ENCODE assay signal across 30 cellular contexts in the genomic region with DNA sequence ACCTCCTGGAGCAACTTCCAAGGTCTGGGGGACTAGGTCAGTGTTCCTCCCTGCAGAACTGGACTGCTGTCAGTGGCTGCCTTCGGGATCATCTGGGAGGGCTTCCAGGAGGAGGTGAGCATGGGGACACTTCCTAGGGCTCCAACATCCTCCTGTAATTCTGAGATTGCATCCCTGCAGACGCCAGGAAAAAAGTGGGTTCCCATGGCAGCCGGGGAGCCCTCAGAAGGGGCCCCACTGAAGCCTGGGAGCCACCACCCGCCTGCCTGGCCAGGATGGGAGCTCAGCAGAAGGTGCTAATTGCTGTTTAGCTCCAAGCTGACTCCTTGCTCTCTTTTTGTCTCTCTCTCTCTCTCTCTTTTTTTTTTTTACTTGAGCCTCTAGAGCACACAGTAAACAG. TPM values are rescaled to one million over a fixed set of nuclear protein-coding genes. Genes with fewer than 3 reads are reported as not detected.
"Had no signal": no experiment of that assay in that cellular context is flagged by ENCODE, and none has a peak within 500 bp of the region (broad histone marks: within the 10 kb centered on the region; RNA-seq: fewer than 3 reads in every experiment).

No MANE protein-coding gene starts in this region.

- H3K4me1 Mint-ChIP-seq: activated naive CD4-positive, alpha-beta T cell treated with anti-CD3 and anti-CD28 coated beads, Interleukin-2, amount 10 ng/mL, durations not matched to agents 7 days and 5 days; brain; mesothelial cell of epicardium had no signal

- H3K4me1 ChIP-seq: ascending aorta, gastrocnemius medialis, parathyroid adenoma, right atrium auricular region, uterus had no signal

- H3K27ac Mint-ChIP-seq: activated naive CD4-positive, alpha-beta T cell treated with anti-CD3 and anti-CD28 coated beads, Interleukin-2, amount 10 ng/mL, durations not matched to agents 7 days and 5 days; activated naive CD8-positive, alpha-beta T cell treated with anti-CD3 and anti-CD28 coated beads, Interleukin-2, amount 10 ng/mL, durations not matched to agents 7 days and 5 days; activated T-cell treated with anti-CD3 and anti-CD28 coated beads, Interleukin-2, amount 50 U/mL, for 72 hours; brain; mesothelial cell of epicardium; nephron progenitor cell had no signal

- H3K9me3 ChIP-seq: ascending aorta, gastrocnemius medialis, right atrium auricular region, thoracic aorta, uterus had no signal

- H3K27ac ChIP-seq: ascending aorta, cardiac muscle cell, coronary artery, dorsolateral prefrontal cortex, gastrocnemius medialis, parathyroid adenoma, right atrium auricular region, thoracic aorta, uterus, VCaP had no signal

- ATAC-seq: activated CD4-positive, CD25-positive, alpha-beta regulatory T cell treated with anti-CD3 and anti-CD28 coated beads, Interleukin-2, amount 50 U/mL, for 24 hours; activated T-cell treated with anti-CD3 and anti-CD28 coated beads, Interleukin-2, amount 50 U/mL, for 72 hours; gastrocnemius medialis; left cardiac atrium; stimulated activated naive CD8-positive, alpha-beta T cell treated with anti-CD3 and anti-CD28 coated beads, Interleukin-15, Interleukin-2, amounts not matched to agents 100 U/mL and 50 U/mL, for 24 hours had no signal

- H3K36me3 Mint-ChIP-seq: activated naive CD4-positive, alpha-beta T cell treated with anti-CD3 and anti-CD28 coated beads, Interleukin-2, amount 10 ng/mL, durations not matched to agents 7 days and 5 days; activated naive CD8-positive, alpha-beta T cell treated with anti-CD3 and anti-CD28 coated beads, Interleukin-2, amount 10 ng/mL, durations not matched to agents 7 days and 5 days; brain; mesothelial cell of epicardium had no signal

- H3K36me3 ChIP-seq: ascending aorta, cardiac muscle cell, gastrocnemius medialis, right atrium auricular region, thoracic aorta, uterus had no signal

- DNase-seq: activated CD4-positive, alpha-beta T cell treated with anti-CD3 and anti-CD28 coated beads for 48 hours; activated CD4-positive, alpha-beta T cell treated with anti-CD3 and anti-CD28 coated beads, Interleukin-2, amount 50 U/mL, for 48 hours; activated naive CD8-positive, alpha-beta T cell treated with anti-CD3 and anti-CD28 coated beads, Interleukin-2, amount 10 ng/mL, durations not matched to agents 7 days and 5 days; activated T-cell treated with anti-CD3 and anti-CD28 coated beads, Interleukin-2, amount 50 U/mL, for 72 hours; effector memory CD4-positive, alpha-beta T cell; erythroblast; gastrocnemius medialis; left cardiac atrium; naive B cell; nephron progenitor cell; nucleus accumbens; stimulated activated CD4-positive, alpha-beta T cell treated with anti-CD3 and anti-CD28 coated beads, Interleukin-2, amount 100 ng/mL, for 48 hours; stimulated activated naive CD8-positive, alpha-beta T cell treated with anti-CD3 and anti-CD28 coated beads, Interleukin-15, Interleukin-2, amounts not matched to agents 100 U/mL and 50 U/mL, for 24 hours; trophoblast cell; uterus had no signal

- H3K9me3 Mint-ChIP-seq: activated naive CD4-positive, alpha-beta T cell treated with anti-CD3 and anti-CD28 coated beads, Interleukin-2, amount 10 ng/mL, durations not matched to agents 7 days and 5 days; activated naive CD8-positive, alpha-beta T cell treated with anti-CD3 and anti-CD28 coated beads, Interleukin-2, amount 10 ng/mL, durations not matched to agents 7 days and 5 days; activated T-cell treated with anti-CD3 and anti-CD28 coated beads, Interleukin-2, amount 50 U/mL, for 72 hours; brain; mesothelial cell of epicardium; naive B cell; nephron progenitor cell had no signal

- H3K4me3 Mint-ChIP-seq: activated naive CD4-positive, alpha-beta T cell treated with anti-CD3 and anti-CD28 coated beads, Interleukin-2, amount 10 ng/mL, durations not matched to agents 7 days and 5 days; activated naive CD8-positive, alpha-beta T cell treated with anti-CD3 and anti-CD28 coated beads, Interleukin-2, amount 10 ng/mL, durations not matched to agents 7 days and 5 days; activated T-cell treated with anti-CD3 and anti-CD28 coated beads, Interleukin-2, amount 50 U/mL, for 72 hours; brain; mesothelial cell of epicardium; nephron progenitor cell had no signal

- H3K4me3 ChIP-seq: ascending aorta, cardiac muscle cell, coronary artery, dorsolateral prefrontal cortex, gastrocnemius medialis, right atrium auricular region, thoracic aorta, uterus had no signal

RNA-seq across cellular contexts. Expression of gene WNT3A, which starts 59.6 kb away (rescaled TPM):
- total RNA-seq: activated naive CD8-positive, alpha-beta T cell treated with anti-CD3 and anti-CD28 coated beads, Interleukin-2, amount 10 ng/mL, durations not matched to agents 7 days and 5 days; activated T-cell treated with anti-CD3 and anti-CD28 coated beads, Interleukin-2, amount 50 U/mL, for 72 hours; ascending aorta; cardiac muscle cell; dorsolateral prefrontal cortex; gastrocnemius medialis; left cardiac atrium; pulmonary artery endothelial cell; right atrium auricular region; subcutaneous adipose tissue; T-helper 1 cell treated with Interleukin-12 subunit alpha and Interleukin-12 subunit beta and Interleukin-4 antibody, amounts not matched to agents 30 ng/mL and 1 ng/mL, for 36 hours; thoracic aorta; uterus had no signal
- polyA plus RNA-seq: cardiac muscle cell had no signal
